18 cellular contexts compared by ENCODE assay signal in genomic region chr3:160471892-160472291, GRCh38.
"Had no signal": no experiment of that assay in that cellular context is flagged by ENCODE, and none has a peak within 500 bp of the region (broad histone marks: within the 10 kb centered on the region; RNA-seq: fewer than 3 reads in every experiment).

No MANE protein-coding gene starts in this region.

- H3K9me3 ChIP-seq: lower lobe of right lung, prostate gland, thyroid gland had no signal

- H3K4me1 ChIP-seq: lower lobe of right lung, prostate gland, right atrium auricular region, thyroid gland had no signal

- H3K36me3 ChIP-seq: lower lobe of right lung, prostate gland, right atrium auricular region, thyroid gland had no signal

- ATAC-seq: effector memory CD8-positive, alpha-beta T cell; left ventricle myocardium superior; lower lobe of right lung; naive thymus-derived CD8-positive, alpha-beta T cell; sciatic nerve; stimulated activated naive CD8-positive, alpha-beta T cell treated with anti-CD3 and anti-CD28 coated beads, Interleukin-15, amount 100 ng/mL, for 72 hours had no signal

- H3K27me3 ChIP-seq: right atrium auricular region, thyroid gland had no signal

- H3K27ac ChIP-seq: lower lobe of right lung, prostate gland, right atrium auricular region, thyroid gland had no signal

- H3K4me2 ChIP-seq: smooth muscle cell had no signal

- DNase-seq: effector memory CD8-positive, alpha-beta T cell; erythroblast; left ventricle myocardium superior; lower lobe of right lung; naive thymus-derived CD8-positive, alpha-beta T cell; nephron progenitor cell; nucleus accumbens; stimulated activated CD4-positive, alpha-beta T cell treated with anti-CD3 and anti-CD28 coated beads, Interleukin-12 subunit alpha, Interleukin-12 subunit beta, amount 100 ng/mL, for 4 hours; stimulated activated CD4-positive, alpha-beta T cell treated with anti-CD3 and anti-CD28 coated beads, Interleukin-1b, Interleukin-23, amount 100 ng/mL, for 48 hours; stimulated activated CD4-positive, alpha-beta T cell treated with anti-CD3 and anti-CD28 coated beads, Interleukin-4, amount 100 ng/mL, for 1 hour; stimulated activated CD8-positive, alpha-beta memory T cell treated with anti-CD3 and anti-CD28 coated beads, Interleukin-4, amount 100 ng/mL, for 48 hours; stimulated activated naive CD4-positive, alpha-beta T cell; stimulated activated naive CD8-positive, alpha-beta T cell treated with anti-CD3 and anti-CD28 coated beads, Interleukin-15, amount 100 ng/mL, for 72 hours; thyroid gland had no signal

- H3K4me3 ChIP-seq: lower lobe of right lung, prostate gland, right atrium auricular region, smooth muscle cell, thyroid gland had no signal
